Comparison of ENCODE assay signal across 1 cellular context in the genomic region with DNA sequence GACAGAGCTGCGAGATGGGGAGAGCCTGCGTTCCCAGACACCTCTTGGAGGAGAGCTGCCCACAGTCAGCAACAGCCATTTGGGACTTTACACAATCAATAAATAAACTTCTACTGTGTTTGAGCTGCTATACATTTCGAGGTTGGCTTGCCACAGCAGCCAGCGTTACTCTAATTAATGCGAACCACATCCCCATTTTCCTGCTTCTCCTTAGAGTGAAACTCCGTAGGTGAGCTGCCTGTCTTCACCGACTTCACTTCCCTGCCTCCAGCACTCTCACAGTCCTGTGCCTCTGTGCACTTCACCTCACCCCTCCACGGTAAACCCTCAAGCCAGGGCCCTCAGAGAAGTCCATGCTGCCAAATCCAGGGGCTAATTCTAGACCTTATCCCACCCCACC.
TF ChIP-seq lines count a peak whose summit lies in the region.

No MANE protein-coding gene starts in this region.

TF ChIP-seq in H1, 55 proteins besides CTCF, POLR2A, EP300 and RAD21:
- TF ChIP-seq CREB1 (IDR thresholded peaks at IDR 0.05) = no peak
- TF ChIP-seq JUN (IDR thresholded peaks at IDR 0.05; ENCODE audit: low read depth, low read length) = no peak
- no peak for TF ChIP-seq TAF1 (IDR thresholded peaks at IDR 0.05; ENCODE audit: low read depth, low read length)
- TF ChIP-seq SP4 (IDR thresholded peaks at IDR 0.05; ENCODE audit: low read length) = no peak
- TF ChIP-seq, protein P1, sequence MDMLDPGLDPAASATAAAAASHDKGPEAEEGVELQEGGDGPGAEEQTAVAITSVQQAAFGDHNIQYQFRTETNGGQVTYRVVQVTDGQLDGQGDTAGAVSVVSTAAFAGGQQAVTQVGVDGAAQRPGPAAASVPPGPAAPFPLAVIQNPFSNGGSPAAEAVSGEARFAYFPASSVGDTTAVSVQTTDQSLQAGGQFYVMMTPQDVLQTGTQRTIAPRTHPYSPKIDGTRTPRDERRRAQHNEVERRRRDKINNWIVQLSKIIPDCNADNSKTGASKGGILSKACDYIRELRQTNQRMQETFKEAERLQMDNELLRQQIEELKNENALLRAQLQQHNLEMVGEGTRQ (IDR thresholded peaks at IDR 0.05; ENCODE audit: low read length) = no peak
- no peak for TF ChIP-seq FOSL1 (IDR thresholded peaks at IDR 0.05; ENCODE audit: insufficient read depth, low read depth, low read length)
- TF ChIP-seq SP1 (IDR thresholded peaks at IDR 0.05; ENCODE audit: low read depth, low read length) = no peak
- no peak for TF ChIP-seq ASH2L (IDR thresholded peaks at IDR 0.05; ENCODE audit: low read length)
- TF ChIP-seq NRF1 (IDR thresholded peaks at IDR 0.05; ENCODE audit: low read depth, low read length) = no peak
- TF ChIP-seq, protein P2, sequence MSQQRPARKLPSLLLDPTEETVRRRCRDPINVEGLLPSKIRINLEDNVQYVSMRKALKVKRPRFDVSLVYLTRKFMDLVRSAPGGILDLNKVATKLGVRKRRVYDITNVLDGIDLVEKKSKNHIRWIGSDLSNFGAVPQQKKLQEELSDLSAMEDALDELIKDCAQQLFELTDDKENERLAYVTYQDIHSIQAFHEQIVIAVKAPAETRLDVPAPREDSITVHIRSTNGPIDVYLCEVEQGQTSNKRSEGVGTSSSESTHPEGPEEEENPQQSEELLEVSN (IDR thresholded peaks at IDR 0.05) = no peak
- no peak for TF ChIP-seq CBX5 (IDR thresholded peaks at IDR 0.05; ENCODE audit: low read depth, low read length)
- TF ChIP-seq ZNF274 (IDR thresholded peaks at IDR 0.05; ENCODE audit: borderline replicate concordance, extremely low read depth, low read length) = no peak
- no peak for TF ChIP-seq POU5F1 (IDR thresholded peaks at IDR 0.05; ENCODE audit: low read depth, low read length)
TF ChIP-seq in H1: peak in this region for 0.
